Comparison of ENCODE assay signal across 28 cellular contexts in the genomic region with DNA sequence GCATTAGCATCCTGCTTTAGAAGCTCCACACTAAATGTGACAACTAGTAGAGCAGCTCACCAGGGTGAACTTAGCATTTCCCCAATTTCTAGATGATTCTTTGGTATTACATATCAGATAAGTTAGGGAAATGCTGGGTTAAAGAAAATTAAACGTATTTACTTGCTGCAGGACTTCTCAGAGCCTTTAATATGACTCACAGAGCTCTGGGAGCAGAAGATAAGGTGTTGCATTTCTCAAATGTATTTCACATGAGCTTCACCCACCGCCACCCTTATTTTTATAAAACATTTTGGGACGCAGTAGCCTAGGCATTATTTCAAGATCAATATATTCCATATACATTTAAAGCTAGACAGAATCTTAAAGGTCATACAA.
A peak's percentile ranks its signal among the peaks of the same experiment; 100 is the strongest.
DNase-seq lines count a peak whose midpoint lies in the region; ATAC-seq, FAIRE-seq and TF ChIP-seq lines count a peak whose summit lies in the region.
"Had no signal": no experiment of that assay in that cellular context is flagged by ENCODE, and none has a peak within 500 bp of the region (broad histone marks: within the 10 kb centered on the region; RNA-seq: fewer than 3 reads in every experiment).

No MANE protein-coding gene starts in this region.

- H3K27ac ChIP-seq in K562 (ENCODE audit: extremely low read depth, low read depth, low read length) (no peak overlapping the region), H1 (ENCODE audit: low read depth, low read length) (no peak overlapping the region)
- H3K27ac ChIP-seq: BLaER1 had no signal

- H4K5ac ChIP-seq in H1 (ENCODE audit: insufficient read length, low read depth, low read length): no peak overlapping the region

- no peak overlapping the region for H2BK15ac ChIP-seq in H1 (ENCODE audit: low read length)

- no peak overlapping the region for H4K91ac ChIP-seq in H1 (replicated peaks; ENCODE audit: insufficient read length, low read length)

- H2BK120ac ChIP-seq in H1 (replicated peaks; ENCODE audit: low read depth, low read length): no peak overlapping the region

- H2BK20ac ChIP-seq in H1 (ENCODE audit: low read length): no peak overlapping the region

- H3K23me2 ChIP-seq in H1 (ENCODE audit: low read depth, low read length): no peaks in the 10 kb centered on the region

- no peaks in the 10 kb centered on the region for H4K20me1 ChIP-seq in K562 (replicated peaks; ENCODE audit: control insufficient read depth, insufficient read depth, low read length)
- no peaks in the 10 kb centered on the region for H4K20me1 ChIP-seq in H1 (replicated peaks in 1 of 2; ENCODE audit: control insufficient read depth in 1 of 2, insufficient read depth in 2 of 2, low read length in 2 of 2)
- H4K20me1 ChIP-seq: BLaER1 had no signal

- no peak for DNase-seq in K562 (ENCODE audit: extremely low read depth in 1 of 4, low spot score in 3 of 4)
- no peak for DNase-seq in H1 (ENCODE audit: low read depth in 1 of 2, low spot score in 2 of 2)
- DNase-seq in NCI-H1694 (lab: John Stamatoyannopoulos, UW): no peak
- DNase-seq in stimulated activated effector memory CD8-positive, alpha-beta T cell treated with anti-CD3 and anti-CD28 coated beads, Interleukin-12 subunit alpha, Interleukin-12 subunit beta, amount 100 ng/mL, for 72 hours (ENCODE audit: low spot score in 2 of 2): no peak
- no peak for DNase-seq in G401 (ENCODE audit: low spot score)
- DNase-seq: 8988T; ACHN; BE2C; C1 segment of cervical spinal cord; CD4-positive, alpha-beta memory T cell; CD4-positive, CD25-positive, alpha-beta regulatory T cell; CD8-positive, alpha-beta memory T cell; COR-L47; DMS 273 treated with DMSO at 0.1 percent for 48 hours; DMS153; DMS53; DMS79; DND-41; EL; GF-D8 had no signal

- no peak overlapping the region for H2BK12ac ChIP-seq in H1 (ENCODE audit: low read depth, low read length)

- peak overlapping the region; percentile 69 to 91 (median 83) for H3K27ac Mint-ChIP-seq in nephron
- no peak overlapping the region for H3K27ac Mint-ChIP-seq in activated T-helper 17 cell treated with anti-CD3 and anti-CD28 coated beads, Interleukin-2, amount 50 U/mL, for 72 hours
- H3K27ac Mint-ChIP-seq in stimulated activated effector memory CD8-positive, alpha-beta T cell treated with anti-CD3 and anti-CD28 coated beads, Interleukin-12 subunit alpha, Interleukin-12 subunit beta, amount 100 ng/mL, for 72 hours: no peak overlapping the region
- H3K27ac Mint-ChIP-seq: CD14-positive monocyte; CD4-positive, alpha-beta memory T cell; CD4-positive, CD25-positive, alpha-beta regulatory T cell; CD8-positive, alpha-beta memory T cell had no signal

- intact Hi-C loops in K562 (cut with micrococcal nuclease): loop anchor here (10.0 kb wide), 1 partner anchor 191 kb away; no protein-coding TSS in a partner anchor

- no peaks in the 10 kb centered on the region for H3K79me1 ChIP-seq in H1 (ENCODE audit: low read depth, low read length)

- no peaks in the 10 kb centered on the region for H3K36me3 ChIP-seq in K562 (ENCODE audit: control insufficient read depth, insufficient read depth, low read length)
- H3K36me3 ChIP-seq in H1 (ENCODE audit: control insufficient read depth in 2 of 4, insufficient read depth in 4 of 4, low read length in 3 of 4): no peaks in the 10 kb centered on the region
- H3K36me3 ChIP-seq: BE2C, BLaER1 had no signal

- no peak for TF ChIP-seq POLR2A in K562 (conservative IDR thresholded peaks at IDR 0.05)
- no peak for TF ChIP-seq POLR2A in H1 (IDR thresholded peaks at IDR 0.05; ENCODE audit: control extremely low read depth in 1 of 2, low read depth in 2 of 2, low read length in 2 of 2)

- no peak overlapping the region for H3K4me3 ChIP-seq in K562
- H3K4me3 ChIP-seq in H1 (ENCODE audit: extremely low read depth in 1 of 4, insufficient read depth in 2 of 4, low read depth in 3 of 4, low read length in 4 of 4): no peak overlapping the region
- H3K4me3 ChIP-seq: BLaER1 had no signal

- no peaks in the 10 kb centered on the region for H3K4me1 ChIP-seq in K562 (replicated peaks in 1 of 2; ENCODE audit: control insufficient read depth in 2 of 2, insufficient read depth in 2 of 2, low read length in 2 of 2)
- no peaks in the 10 kb centered on the region; a peak in 2 of 7 replicates for H3K4me1 ChIP-seq in H1 (replicated peaks in 1 of 4; ENCODE audit: control insufficient read depth in 3 of 4, insufficient read depth in 4 of 4, low read length in 3 of 4)
- H3K4me1 ChIP-seq: BE2C, BLaER1 had no signal

- no peak for TF ChIP-seq RAD21 in K562 (CRISPR knock-in tag; conservative IDR thresholded peaks at IDR 0.05 in 1 of 2, IDR thresholded peaks at IDR 0.05 in 1 of 2)
- no peak for TF ChIP-seq RAD21 in H1 (IDR thresholded peaks at IDR 0.05 in 1 of 2, conservative IDR thresholded peaks at IDR 0.05 in 1 of 2; ENCODE audit: low read depth in 2 of 2, low read length in 2 of 2)

- peaks cover 14% of the 10 kb centered on the region for H3K27me3 Mint-ChIP-seq in nephron (ENCODE audit: low read depth)
- H3K27me3 Mint-ChIP-seq in activated T-helper 17 cell treated with anti-CD3 and anti-CD28 coated beads, Interleukin-2, amount 50 U/mL, for 72 hours: peaks cover 5% of the 10 kb centered on the region
- H3K27me3 Mint-ChIP-seq: CD4-positive, alpha-beta memory T cell; CD4-positive, CD25-positive, alpha-beta regulatory T cell had no signal

- no peak overlapping the region for H2BK5ac ChIP-seq in H1 (ENCODE audit: low read depth, low read length)

- FAIRE-seq in K562 (lab: Jason Lieb, UNC): no peak
- no peak for FAIRE-seq in H1 (lab: Jason Lieb, UNC)
- FAIRE-seq: A204.1, G401.6, GM12891, GM19239 had no signal

- H3K36me3 Mint-ChIP-seq in nephron (ENCODE audit: low read depth): no peaks in the 10 kb centered on the region
- no peaks in the 10 kb centered on the region for H3K36me3 Mint-ChIP-seq in activated T-helper 17 cell treated with anti-CD3 and anti-CD28 coated beads, Interleukin-2, amount 50 U/mL, for 72 hours (ENCODE audit: low read depth)
- no peaks in the 10 kb centered on the region for H3K36me3 Mint-ChIP-seq in stimulated activated effector memory CD8-positive, alpha-beta T cell treated with anti-CD3 and anti-CD28 coated beads, Interleukin-12 subunit alpha, Interleukin-12 subunit beta, amount 100 ng/mL, for 72 hours
- H3K36me3 Mint-ChIP-seq: CD14-positive monocyte; CD4-positive, alpha-beta memory T cell; CD4-positive, CD25-positive, alpha-beta regulatory T cell; CD8-positive, alpha-beta memory T cell had no signal

- no peaks in the 10 kb centered on the region for H3K9me3 ChIP-seq in K562 (replicated peaks; ENCODE audit: control insufficient read depth, insufficient read depth, low read depth, low read length)
- no peaks in the 10 kb centered on the region for H3K9me3 ChIP-seq in H1 (ENCODE audit: insufficient read depth in 2 of 2, low read depth in 1 of 2, low read length in 1 of 2)
- H3K9me3 ChIP-seq: BE2C, BLaER1 had no signal

- no peaks in the 10 kb centered on the region for H3K9me1 ChIP-seq in K562 (ENCODE audit: control insufficient read depth, insufficient read depth, low read length)

- no peak overlapping the region for H3K9ac ChIP-seq in K562 (ENCODE audit: insufficient read depth in 1 of 2, low read depth in 2 of 2, low read length in 2 of 2)
- no peak overlapping the region for H3K9ac ChIP-seq in H1 (replicated peaks in 1 of 4; ENCODE audit: extremely low read depth in 1 of 4, low read depth in 3 of 4, low read length in 3 of 4)
- H3K9ac ChIP-seq: BLaER1 had no signal

- H4K8ac ChIP-seq in H1 (ENCODE audit: extremely low read depth, insufficient read depth, low read length): 0 out of 2 replicates have a peak overlapping the region, but pooled peaks have one; percentile 29

- no peaks in the 10 kb centered on the region for H3K79me2 ChIP-seq in K562 (ENCODE audit: control insufficient read depth, insufficient read depth, low read length)
- H3K79me2 ChIP-seq in H1 (ENCODE audit: control insufficient read depth in 1 of 2, insufficient read depth in 2 of 2, low read length in 2 of 2): no peaks in the 10 kb centered on the region

- CTCF ChIA-PET in K562 (lab: Yijun Ruan, JAX; ENCODE audit: low intra/inter-chr PET ratio): no interaction called here
- CTCF ChIA-PET in H1 (lab: Charles Lee; ENCODE audit: partially characterized antibody): interaction anchor here (0.9 to 1.2 kb wide), 4 partner anchors 10 to 206 kb away, joined by 3 to 4 read pairs (median 3); no protein-coding TSS in a partner anchor

- in situ Hi-C loops in K562 (cut with MboI) (no loop called here), G401 (cut with HindIII; ENCODE audit: low sequenced_read_pairs) (no loop called here)

- H3K4ac ChIP-seq in H1 (replicated peaks; ENCODE audit: insufficient read length, low read depth, low read length): no peak overlapping the region

- H3K27me3 ChIP-seq in K562 (ENCODE audit: control insufficient read depth in 2 of 2, insufficient read depth in 2 of 2, low read length in 2 of 2): peaks cover 0 to 11% of the 10 kb centered on the region in 2 experiments; a peak in 4 of 5 replicates
- H3K27me3 ChIP-seq in H1 (replicated peaks in 1 of 4; ENCODE audit: control insufficient read depth in 3 of 4, extremely low read depth in 1 of 4, insufficient read depth in 3 of 4, low read length in 3 of 4): no peaks in the 10 kb centered on the region
- H3K27me3 ChIP-seq: BLaER1 had no signal

- H3K4me2 ChIP-seq in K562 (ENCODE audit: insufficient read depth, low read length): no peak overlapping the region
- H3K4me2 ChIP-seq in H1 (ENCODE audit: insufficient read depth in 1 of 2, low read depth in 2 of 2, low read length in 2 of 2): no peak overlapping the region
- H3K4me2 ChIP-seq: BLaER1 had no signal

- BruUV-seq in K562 (replicated peaks; lab: Mats Ljungman, UMichigan): no TSS peak

- no peak for TF ChIP-seq EP300 in K562 (IDR thresholded peaks at IDR 0.05; ENCODE audit: low read length)
- TF ChIP-seq EP300 in H1 (IDR thresholded peaks at IDR 0.05; ENCODE audit: borderline replicate concordance in 1 of 2, low read depth in 2 of 2, low read length in 2 of 2): no peak

- H3K14ac ChIP-seq in H1 (ENCODE audit: insufficient read length): no peak overlapping the region

- no peak for ATAC-seq in K562
- ATAC-seq in activated T-helper 17 cell treated with anti-CD3 and anti-CD28 coated beads, Interleukin-2, amount 50 U/mL, for 72 hours (replicated peaks): no peak
- no peak for ATAC-seq in stimulated activated effector memory CD8-positive, alpha-beta T cell treated with anti-CD3 and anti-CD28 coated beads, Interleukin-12 subunit alpha, Interleukin-12 subunit beta, amount 100 ng/mL, for 72 hours

- no peak overlapping the region for H2AFZ ChIP-seq in K562 (ENCODE audit: low read depth, low read length)
- no peak overlapping the region for H2AFZ ChIP-seq in H1 (ENCODE audit: low read length)

- no peak overlapping the region for H3K56ac ChIP-seq in H1 (replicated peaks; ENCODE audit: insufficient read length, low read depth, low read length)

- no peak overlapping the region for H3K4me3 Mint-ChIP-seq in nephron
- no peak overlapping the region for H3K4me3 Mint-ChIP-seq in activated T-helper 17 cell treated with anti-CD3 and anti-CD28 coated beads, Interleukin-2, amount 50 U/mL, for 72 hours
- H3K4me3 Mint-ChIP-seq in stimulated activated effector memory CD8-positive, alpha-beta T cell treated with anti-CD3 and anti-CD28 coated beads, Interleukin-12 subunit alpha, Interleukin-12 subunit beta, amount 100 ng/mL, for 72 hours: no peak overlapping the region
- H3K4me3 Mint-ChIP-seq: CD14-positive monocyte; CD4-positive, alpha-beta memory T cell; CD4-positive, CD25-positive, alpha-beta regulatory T cell; CD8-positive, alpha-beta memory T cell had no signal

- H3K9me3 Mint-ChIP-seq in nephron: no peaks in the 10 kb centered on the region
- H3K9me3 Mint-ChIP-seq in activated T-helper 17 cell treated with anti-CD3 and anti-CD28 coated beads, Interleukin-2, amount 50 U/mL, for 72 hours: no peaks in the 10 kb centered on the region
- no peaks in the 10 kb centered on the region for H3K9me3 Mint-ChIP-seq in stimulated activated effector memory CD8-positive, alpha-beta T cell treated with anti-CD3 and anti-CD28 coated beads, Interleukin-12 subunit alpha, Interleukin-12 subunit beta, amount 100 ng/mL, for 72 hours

- WGBS in K562 (ENCODE audit: insufficient coverage, low coverage, missing lambda C conversion rate): 4% methylated on average over 3 of the region's 3 CpGs
- 93% methylated on average over 3 of the region's 3 CpGs; no CpG with 5 or more reads in 1 of the 2 experiments for WGBS in H1 (ENCODE audit: extremely low coverage in 1 of 2, insufficient coverage in 1 of 2, insufficient read length in 1 of 2, insufficient replicate concordance in 2 of 2, low coverage in 1 of 2, low lambda C conversion rate in 2 of 2, missing lambda C conversion rate in 1 of 2), 2 experiments

- no peak overlapping the region for H3K18ac ChIP-seq in H1 (ENCODE audit: extremely low read depth, low read length)

- no peak overlapping the region for H2AK5ac ChIP-seq in H1 (ENCODE audit: low read depth, low read length)

- POLR2A ChIA-PET in K562 (lab: Yijun Ruan, JAX): no interaction called here
- POLR2A ChIA-PET in H1 (lab: Charles Lee; ENCODE audit: partially characterized antibody): no interaction called here

- peaks cover 48% of the 10 kb centered on the region for H3K4me1 Mint-ChIP-seq in nephron
- no peaks in the 10 kb centered on the region for H3K4me1 Mint-ChIP-seq in activated T-helper 17 cell treated with anti-CD3 and anti-CD28 coated beads, Interleukin-2, amount 50 U/mL, for 72 hours
- H3K4me1 Mint-ChIP-seq in stimulated activated effector memory CD8-positive, alpha-beta T cell treated with anti-CD3 and anti-CD28 coated beads, Interleukin-12 subunit alpha, Interleukin-12 subunit beta, amount 100 ng/mL, for 72 hours: no peaks in the 10 kb centered on the region
- H3K4me1 Mint-ChIP-seq: CD14-positive monocyte; CD4-positive, alpha-beta memory T cell; CD4-positive, CD25-positive, alpha-beta regulatory T cell; CD8-positive, alpha-beta memory T cell had no signal

- no peak for TF ChIP-seq CTCF in K562 (IDR thresholded peaks at IDR 0.05 in 2 of 3, conservative IDR thresholded peaks at IDR 0.05 in 1 of 3; ENCODE audit: insufficient read depth in 2 of 3, low read depth in 1 of 3, low read length in 3 of 3)
- TF ChIP-seq CTCF in H1 (IDR thresholded peaks at IDR 0.05; ENCODE audit: control extremely low read depth in 1 of 3, insufficient read depth in 1 of 3, low read depth in 1 of 3, low read length in 3 of 3): no peak
- TF ChIP-seq CTCF in nephron (IDR thresholded peaks at IDR 0.05; ENCODE audit: unreplicated experiment in 3 of 3): no peak

- H3K23ac ChIP-seq in H1 (ENCODE audit: insufficient read length): no peak overlapping the region

Comparison
In these comparisons a context has a peak if more than half of its experiments do, and no peak if none do; other contexts are left out.
1. H3K27ac Mint-ChIP-seq: peak in nephron (3 of 3); none in activated T-helper 17 cell treated with anti-CD3 and anti-CD28 coated beads, Interleukin-2, amount 50 U/mL, for 72 hours (single experiment) and stimulated activated effector memory CD8-positive, alpha-beta T cell treated with anti-CD3 and anti-CD28 coated beads, Interleukin-12 subunit alpha, Interleukin-12 subunit beta, amount 100 ng/mL, for 72 hours (single experiment).